1 cellular context compared by ENCODE assay signal in the genomic region with DNA sequence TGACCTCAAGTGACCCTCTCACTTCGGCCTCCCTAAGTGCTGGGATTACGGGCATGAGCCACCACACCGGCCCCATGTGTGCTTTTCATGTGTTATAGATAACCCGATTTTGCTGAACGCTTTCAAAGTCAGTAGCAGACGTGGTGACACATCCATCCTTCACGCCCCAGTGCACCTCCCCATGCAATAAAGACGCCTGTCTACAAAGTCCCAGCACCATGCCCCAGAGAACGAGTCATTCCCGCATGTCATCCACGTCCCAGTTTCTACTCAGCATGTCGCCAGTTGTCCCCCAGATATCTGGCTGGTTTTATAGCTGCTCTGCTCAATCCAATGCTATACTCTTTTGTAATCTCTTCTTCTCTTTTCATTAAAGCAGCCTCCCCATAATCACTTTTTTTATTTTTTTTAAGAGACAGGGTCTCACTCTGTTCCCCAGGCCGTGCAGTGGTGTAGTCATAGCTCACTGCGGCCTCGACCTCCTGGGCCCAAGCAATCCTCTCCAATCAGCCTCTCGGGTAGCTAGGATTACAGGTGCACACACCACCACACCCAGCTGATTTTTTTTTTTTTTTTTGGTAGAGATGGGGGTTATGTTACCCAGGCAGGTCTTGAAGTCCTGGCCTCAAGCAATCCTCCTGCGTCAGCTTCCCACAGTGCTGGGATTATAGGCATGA.
TF ChIP-seq lines count a peak whose summit lies in the region.

No MANE protein-coding gene starts in this region.

TF ChIP-seq in IMR-90, 13 proteins besides CTCF, POLR2A, EP300 and RAD21 (continued from another document):
- TF ChIP-seq MXI1 (IDR thresholded peaks at IDR 0.05; ENCODE audit: borderline replicate concordance, low read depth, low read length) = no peak
- no peak for TF ChIP-seq FOS (IDR thresholded peaks at IDR 0.05; ENCODE audit: low read depth, low read length)
- no peak for TF ChIP-seq CHD1 (IDR thresholded peaks at IDR 0.05; ENCODE audit: low read depth, low read length)
- TF ChIP-seq CEBPB (IDR thresholded peaks at IDR 0.05; ENCODE audit: low read depth, low read length) = no peak
- TF ChIP-seq RCOR1 (IDR thresholded peaks at IDR 0.05; ENCODE audit: insufficient replicate concordance, low read length) = no peak
- TF ChIP-seq, protein P1, sequence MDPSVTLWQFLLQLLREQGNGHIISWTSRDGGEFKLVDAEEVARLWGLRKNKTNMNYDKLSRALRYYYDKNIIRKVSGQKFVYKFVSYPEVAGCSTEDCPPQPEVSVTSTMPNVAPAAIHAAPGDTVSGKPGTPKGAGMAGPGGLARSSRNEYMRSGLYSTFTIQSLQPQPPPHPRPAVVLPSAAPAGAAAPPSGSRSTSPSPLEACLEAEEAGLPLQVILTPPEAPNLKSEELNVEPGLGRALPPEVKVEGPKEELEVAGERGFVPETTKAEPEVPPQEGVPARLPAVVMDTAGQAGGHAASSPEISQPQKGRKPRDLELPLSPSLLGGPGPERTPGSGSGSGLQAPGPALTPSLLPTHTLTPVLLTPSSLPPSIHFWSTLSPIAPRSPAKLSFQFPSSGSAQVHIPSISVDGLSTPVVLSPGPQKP (IDR thresholded peaks at IDR 0.05; ENCODE audit: borderline replicate concordance, low read depth, low read length) = no peak
- no peak for TF ChIP-seq SMC3 (IDR thresholded peaks at IDR 0.05; ENCODE audit: low read depth, low read length)
- TF ChIP-seq NFE2L2 (IDR thresholded peaks at IDR 0.05; ENCODE audit: low read depth, low read length) = no peak
- no peak for TF ChIP-seq RFX5 (IDR thresholded peaks at IDR 0.05; ENCODE audit: low read depth, low read length)
